In the genomic region with DNA sequence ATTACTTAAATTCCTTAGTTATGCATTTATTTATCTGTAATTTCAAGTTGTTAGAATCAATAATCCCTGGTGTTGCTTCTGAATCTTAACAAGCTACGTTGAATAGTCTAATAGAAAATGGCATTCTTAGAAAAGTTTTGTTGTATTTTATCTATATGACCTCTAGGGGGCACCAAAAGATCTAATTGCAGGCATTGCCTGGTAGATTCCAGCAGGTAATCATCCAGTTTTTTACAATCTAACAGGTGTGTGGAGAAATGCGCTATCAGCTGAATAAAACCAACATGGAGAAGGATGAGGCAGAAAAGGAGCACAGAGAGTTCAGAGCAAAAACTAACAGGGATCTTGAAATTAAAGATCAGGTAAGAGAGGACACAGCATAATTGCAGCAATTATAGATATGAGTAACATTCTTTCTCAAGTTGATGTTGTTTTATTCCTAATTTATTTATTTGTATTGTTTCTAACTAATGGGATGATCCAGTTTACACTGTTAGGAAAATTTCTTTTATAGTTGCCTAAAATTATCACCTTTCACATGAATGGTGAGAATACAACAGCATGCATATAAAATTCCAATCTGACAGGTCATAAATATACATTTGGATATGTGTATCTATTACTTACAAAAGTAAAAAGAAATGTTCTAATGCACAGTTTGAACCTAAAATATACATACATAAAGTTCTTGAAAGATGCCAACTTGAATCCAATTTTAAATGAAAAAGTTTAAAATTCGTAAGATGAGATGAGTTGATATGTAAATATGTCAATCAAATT, we compare ENCODE assay signal across 1 cellular context.
TF ChIP-seq lines count a peak whose summit lies in the region.

No MANE protein-coding gene starts in this region.

TF ChIP-seq in WTC11, 78 proteins besides CTCF, POLR2A, EP300 and RAD21 (continued from another document):
- no peak for TF ChIP-seq NFE2L1 (CRISPR knock-in tag; IDR thresholded peaks at IDR 0.05)
- TF ChIP-seq TEAD1 (CRISPR knock-in tag; IDR thresholded peaks at IDR 0.05): no peak
